Comparison of ENCODE assay signal across 32 cellular contexts in genomic region chr12:2058837-2059236, GRCh38. TPM values are rescaled to one million over a fixed set of nuclear protein-coding genes. Genes with fewer than 3 reads are reported as not detected.
DNase-seq lines count a peak whose midpoint lies in the region; ATAC-seq and TF ChIP-seq lines count a peak whose summit lies in the region.
"Had no signal": no experiment of that assay in that cellular context is flagged by ENCODE, and none has a peak within 500 bp of the region (broad histone marks: within the 10 kb centered on the region; RNA-seq: fewer than 3 reads in every experiment).

No MANE protein-coding gene starts in this region.

- H3K9me3 Mint-ChIP-seq in endodermal cell: no peaks in the 10 kb centered on the region
- H3K9me3 Mint-ChIP-seq in neural progenitor cell: no peaks in the 10 kb centered on the region
- H3K9me3 Mint-ChIP-seq: activated naive CD8-positive, alpha-beta T cell treated with anti-CD3 and anti-CD28 coated beads, Interleukin-2, amount 50 U/mL, for 24 hours; activated T-cell treated with anti-CD3 and anti-CD28 coated beads, Interleukin-2, amount 50 U/mL, for 72 hours; CD4-positive, alpha-beta T cell; dendritic cell treated with granulocyte-macrophage colony-stimulating factor and Interleukin-4, amounts not matched to agents 40 ng/mL and 50 ng/mL, for 4 days; immature natural killer cell; stimulated activated effector memory CD8-positive, alpha-beta T cell treated with anti-CD3 and anti-CD28 coated beads, Interleukin-12 subunit alpha, Interleukin-12 subunit beta, amount 100 ng/mL, for 72 hours had no signal

- 79 to 85% methylated on average over 4 to 6 of the region's 6 CpGs for WGBS in endodermal cell (ENCODE audit: insufficient coverage in 1 of 2, insufficient read length in 1 of 2), 2 experiments

- TF ChIP-seq POLR2A in uterus (IDR thresholded peaks at IDR 0.05): no peak

- H3K4me1 ChIP-seq in left ventricle myocardium inferior (peaks cover 96% of the 10 kb centered on the region), endodermal cell (ENCODE audit: control insufficient read depth, insufficient read depth, low read length) (no peaks in the 10 kb centered on the region), neural progenitor cell (peaks cover 3% of the 10 kb centered on the region), uterus (peaks cover 3 to 5% of the 10 kb centered on the region in 2 donors), PC-3 (ENCODE audit: insufficient read depth, low read length) (no peaks in the 10 kb centered on the region)
- H3K4me1 ChIP-seq: gastrocnemius medialis had no signal

- POLR2A ChIA-PET in PC-3 (lab: Charles Lee; ENCODE audit: unreplicated experiment): no interaction called here

- H3K4me1 Mint-ChIP-seq in endodermal cell (peaks cover 21% of the 10 kb centered on the region), neural progenitor cell (peaks cover 9% of the 10 kb centered on the region)

- H3K27me3 ChIP-seq in left ventricle myocardium inferior (ENCODE audit: low read depth) (no peaks in the 10 kb centered on the region), endodermal cell (ENCODE audit: control insufficient read depth, insufficient read depth, low read length, poor library complexity, severe bottlenecking) (peaks cover 32% of the 10 kb centered on the region), neural progenitor cell (peaks cover 34% of the 10 kb centered on the region), uterus (no peaks in the 10 kb centered on the region), PC-3 (ENCODE audit: low read length) (peaks cover 89% of the 10 kb centered on the region)
- H3K27me3 ChIP-seq: MG63 had no signal

- peaks cover 31% of the 10 kb centered on the region for H3K27me3 Mint-ChIP-seq in endodermal cell (ENCODE audit: insufficient read depth)
- peaks cover 24% of the 10 kb centered on the region for H3K27me3 Mint-ChIP-seq in neural progenitor cell (ENCODE audit: insufficient read depth, low read depth)

- intact Hi-C loops in left ventricle myocardium inferior (cut with micrococcal nuclease) (loop anchor here (10.0 kb wide), 2 partner anchors 226 to 526 kb away; no protein-coding TSS in a partner anchor), Right ventricle myocardium superior (cut with DNase I) (loop anchor here (10.0 kb wide), 3 partner anchors 116 to 526 kb away; no protein-coding TSS in a partner anchor), uterus (cut with DNase I; ENCODE audit: low total_unique reads) (loop anchor here (10.0 kb wide), 2 partner anchors 216 to 526 kb away; no protein-coding TSS in a partner anchor), PC-3 (cut with micrococcal nuclease) (no loop called here)

- DNase-seq in left ventricle myocardium inferior: no peak
- no peak for DNase-seq in Right ventricle myocardium superior
- peak; percentile 68 for DNase-seq in endodermal cell
- DNase-seq in neural progenitor cell (ENCODE audit: low spot score): peak; percentile 15
- no peak for DNase-seq in uterus
- DNase-seq in stimulated activated CD4-positive, alpha-beta T cell treated with anti-CD3 and anti-CD28 coated beads, Interleukin-12 subunit alpha, Interleukin-12 subunit beta, amount 100 ng/mL, for 4 hours: no peak
- DNase-seq in PC-3: no peak
- DNase-seq: activated CD4-positive, alpha-beta T cell treated with anti-CD3 and anti-CD28 coated beads, Interleukin-2, amount 50 U/mL, for 48 hours; activated CD4-positive, CD25-positive, alpha-beta regulatory T cell treated with anti-CD3 and anti-CD28 coated beads, Interleukin-2, amount 50 U/mL, for 72 hours; activated naive CD4-positive, alpha-beta T cell; activated naive CD8-positive, alpha-beta T cell treated with anti-CD3 and anti-CD28 coated beads, Interleukin-2, amount 50 U/mL, for 24 hours; activated T-cell treated with anti-CD3 and anti-CD28 coated beads, Interleukin-2, amount 50 U/mL, for 72 hours; CD4-positive, alpha-beta T cell; central memory CD4-positive, alpha-beta T cell; gastrocnemius medialis; hippocampal formation; immature natural killer cell; left colon; mammary epithelial cell; MG63; NCI-H1105 treated with DMSO at 0.1 percent for 48 hours; NCI-H187 treated with DMSO at 0.1 percent for 48 hours; NCI-H526 treated with DMSO at 0.1 percent for 48 hours; posterior cingulate gyrus; SHP77; stimulated activated CD4-positive, alpha-beta T cell treated with anti-CD3 and anti-CD28 coated beads, Interleukin-4, amount 100 ng/mL, for 24 hours; T-helper 2 cell had no signal

- H3K27ac ChIP-seq in left ventricle myocardium inferior (replicated peaks): peak overlapping the region; percentile 66
- H3K27ac ChIP-seq in endodermal cell (ENCODE audit: low read depth, low read length): no peak overlapping the region
- H3K27ac ChIP-seq in neural progenitor cell: no peak overlapping the region
- peak overlapping the region; percentile 57 to 97 for H3K27ac ChIP-seq in uterus
- H3K27ac ChIP-seq in PC-3 (ENCODE audit: low read length): no peak overlapping the region
- H3K27ac ChIP-seq: gastrocnemius medialis, KMS-11 had no signal

- BruUV-seq in PC-3 (replicated peaks; lab: Mats Ljungman, UMichigan): no TSS peak

- H3K9me3 ChIP-seq in left ventricle myocardium inferior (replicated peaks) (no peaks in the 10 kb centered on the region), endodermal cell (ENCODE audit: control insufficient read depth, low read length) (no peaks in the 10 kb centered on the region), neural progenitor cell (ENCODE audit: low read depth) (no peaks in the 10 kb centered on the region), uterus (no peaks in the 10 kb centered on the region), PC-3 (ENCODE audit: low read length) (no peaks in the 10 kb centered on the region)
- H3K9me3 ChIP-seq: gastrocnemius medialis, MG63 had no signal

- H3K79me2 ChIP-seq in neural progenitor cell (ENCODE audit: low read depth): no peaks in the 10 kb centered on the region
- no peaks in the 10 kb centered on the region for H3K79me2 ChIP-seq in PC-3 (ENCODE audit: low read length)

- H3K4me2 ChIP-seq in neural progenitor cell (no peak overlapping the region), PC-3 (ENCODE audit: low read length) (no peak overlapping the region)
- H3K4me2 ChIP-seq: KMS-11 had no signal

- no peak for ATAC-seq in Right ventricle myocardium superior (ENCODE audit: poor library complexity)
- ATAC-seq in HG03521 (IDR thresholded peaks at IDR 0.05; ENCODE audit: unreplicated experiment): no peak
- no peak for ATAC-seq in PC-3
- ATAC-seq: activated naive CD8-positive, alpha-beta T cell treated with anti-CD3 and anti-CD28 coated beads, Interleukin-2, amount 50 U/mL, for 24 hours; activated T-cell treated with anti-CD3 and anti-CD28 coated beads, Interleukin-2, amount 50 U/mL, for 72 hours; gastrocnemius medialis; left colon; sciatic nerve; stimulated activated effector memory CD8-positive, alpha-beta T cell treated with anti-CD3 and anti-CD28 coated beads, Interleukin-12 subunit alpha, Interleukin-12 subunit beta, amount 100 ng/mL, for 72 hours had no signal

- H3K4me3 Mint-ChIP-seq in endodermal cell (no peak overlapping the region), neural progenitor cell (no peak overlapping the region)
- H3K4me3 Mint-ChIP-seq: activated naive CD8-positive, alpha-beta T cell treated with anti-CD3 and anti-CD28 coated beads, Interleukin-2, amount 50 U/mL, for 24 hours; activated T-cell treated with anti-CD3 and anti-CD28 coated beads, Interleukin-2, amount 50 U/mL, for 72 hours; CD4-positive, alpha-beta T cell; dendritic cell treated with granulocyte-macrophage colony-stimulating factor and Interleukin-4, amounts not matched to agents 40 ng/mL and 50 ng/mL, for 4 days; immature natural killer cell; stimulated activated effector memory CD8-positive, alpha-beta T cell treated with anti-CD3 and anti-CD28 coated beads, Interleukin-12 subunit alpha, Interleukin-12 subunit beta, amount 100 ng/mL, for 72 hours had no signal

- H3K27ac Mint-ChIP-seq in endodermal cell (no peak overlapping the region), neural progenitor cell (no peak overlapping the region)
- H3K27ac Mint-ChIP-seq: activated naive CD8-positive, alpha-beta T cell treated with anti-CD3 and anti-CD28 coated beads, Interleukin-2, amount 50 U/mL, for 24 hours; activated T-cell treated with anti-CD3 and anti-CD28 coated beads, Interleukin-2, amount 50 U/mL, for 72 hours; CD4-positive, alpha-beta T cell; dendritic cell treated with granulocyte-macrophage colony-stimulating factor and Interleukin-4, amounts not matched to agents 40 ng/mL and 50 ng/mL, for 4 days; immature natural killer cell; stimulated activated effector memory CD8-positive, alpha-beta T cell treated with anti-CD3 and anti-CD28 coated beads, Interleukin-12 subunit alpha, Interleukin-12 subunit beta, amount 100 ng/mL, for 72 hours had no signal

- no peaks in the 10 kb centered on the region for H4K20me1 ChIP-seq in neural progenitor cell (ENCODE audit: low read depth)
- H4K20me1 ChIP-seq in PC-3 (ENCODE audit: low read length): no peaks in the 10 kb centered on the region

- H3F3A ChIP-seq in neural progenitor cell (ENCODE audit: low read depth) (peaks cover 5% of the 10 kb centered on the region), PC-3 (ENCODE audit: low read length, unreplicated experiment) (no peaks in the 10 kb centered on the region)

- H3K36me3 ChIP-seq in left ventricle myocardium inferior: peaks cover 8% of the 10 kb centered on the region
- H3K36me3 ChIP-seq in endodermal cell (ENCODE audit: control insufficient read depth, insufficient read depth, low read length): no peaks in the 10 kb centered on the region
- no peaks in the 10 kb centered on the region for H3K36me3 ChIP-seq in neural progenitor cell
- H3K36me3 ChIP-seq in uterus: no peaks in the 10 kb centered on the region
- no peaks in the 10 kb centered on the region for H3K36me3 ChIP-seq in PC-3 (ENCODE audit: low read depth, low read length)
- H3K36me3 ChIP-seq: gastrocnemius medialis, MG63 had no signal

- H3K36me3 Mint-ChIP-seq in endodermal cell (ENCODE audit: low read depth): no peaks in the 10 kb centered on the region
- H3K36me3 Mint-ChIP-seq in neural progenitor cell: no peaks in the 10 kb centered on the region
- H3K36me3 Mint-ChIP-seq: immature natural killer cell; stimulated activated effector memory CD8-positive, alpha-beta T cell treated with anti-CD3 and anti-CD28 coated beads, Interleukin-12 subunit alpha, Interleukin-12 subunit beta, amount 100 ng/mL, for 72 hours had no signal

- no peaks in the 10 kb centered on the region for H3K9me2 ChIP-seq in PC-3 (replicated peaks; ENCODE audit: low read length)

- H2AFZ ChIP-seq in neural progenitor cell (replicated peaks) (no peak overlapping the region), PC-3 (ENCODE audit: low read length) (no peak overlapping the region)

- CTCF ChIA-PET in PC-3 (lab: Charles Lee): no interaction called here

- TF ChIP-seq CTCF in left ventricle myocardium inferior (IDR thresholded peaks at IDR 0.05; ENCODE audit: borderline replicate concordance): no peak
- peak; percentile 77 for TF ChIP-seq CTCF in endodermal cell (conservative IDR thresholded peaks at IDR 0.05)
- no peak for TF ChIP-seq CTCF in neural progenitor cell (IDR thresholded peaks at IDR 0.05)
- TF ChIP-seq CTCF in uterus (IDR thresholded peaks at IDR 0.05): no peak
- TF ChIP-seq CTCF in PC-3 (conservative IDR thresholded peaks at IDR 0.05; ENCODE audit: low read depth, low read length): no peak

- H3K4me3 ChIP-seq in left ventricle myocardium inferior: no peak overlapping the region
- H3K4me3 ChIP-seq in endodermal cell (ENCODE audit: low read length): no peak overlapping the region
- H3K4me3 ChIP-seq in neural progenitor cell: no peak overlapping the region
- H3K4me3 ChIP-seq in uterus: no peak overlapping the region
- H3K4me3 ChIP-seq in PC-3 (ENCODE audit: low read length): no peak overlapping the region
- H3K4me3 ChIP-seq: gastrocnemius medialis, MG63 had no signal

- H3K9ac ChIP-seq in endodermal cell (ENCODE audit: extremely low read depth, low read length, poor library complexity, severe bottlenecking) (no peak overlapping the region), neural progenitor cell (no peak overlapping the region), PC-3 (ENCODE audit: low read length) (no peak overlapping the region)
- H3K9ac ChIP-seq: KMS-11 had no signal

RNA-seq across cellular contexts. Expression of gene CACNA1C, which starts 6.0 kb away (rescaled TPM):
- 137 TPM for total RNA-seq in left ventricle myocardium inferior
- 151 TPM for total RNA-seq in Right ventricle myocardium superior
- 1 to 10 TPM in 1 of 2 donors, under 1 TPM in 1; 0.86 to 6.3 TPM for total RNA-seq in endodermal cell
- 1.3 TPM for polyA plus RNA-seq in endodermal cell (2013, experiment 1 of 2)
- polyA plus RNA-seq in endodermal cell (2013, experiment 2 of 2): 2.6 TPM
- 1.2 and 2.7 TPM in 2 replicates for total RNA-seq in neural progenitor cell (ENCODE audit: low replicate concordance)
- 100 to 1,000 TPM in 1 of 4 donors, 10 to 100 TPM in 3; 15.9 to 121 (median 32.1) TPM for total RNA-seq in uterus
- not detected in 2 replicates for total RNA-seq in PC-3 (2014; rRNA removed)
- polyA plus RNA-seq: mammary epithelial cell had no signal

RNA-seq across cellular contexts. Expression of gene DCP1B, which starts 54.6 kb away (rescaled TPM):
- total RNA-seq in left ventricle myocardium inferior (1.7 TPM), Right ventricle myocardium superior (1.6 TPM), endodermal cell (10 to 100 TPM; 18.3 to 35.4 TPM), neural progenitor cell (ENCODE audit: low replicate concordance) (20.2 and 25.8 TPM in 2 replicates), uterus (10 to 100 TPM; 13.6 to 34.4 (median 20.7) TPM), PC-3 (2014; rRNA removed) (3.6 and 4.9 TPM in 2 replicates)
- polyA plus RNA-seq in endodermal cell (2013, experiment 1 of 2): 26.9 TPM
- polyA plus RNA-seq in endodermal cell (2013, experiment 2 of 2): 25.0 TPM

Comparison
In these comparisons a context has a peak if more than half of its experiments do, and no peak if none do; other contexts are left out.
1. DNase-seq: peak in endodermal cell (single experiment) and neural progenitor cell (single experiment); none in left ventricle myocardium inferior (single experiment), Right ventricle myocardium superior (single experiment), uterus (0 of 2), stimulated activated CD4-positive, alpha-beta T cell treated with anti-CD3 and anti-CD28 coated beads, Interleukin-12 subunit alpha, Interleukin-12 subunit beta, amount 100 ng/mL, for 4 hours (single experiment) and PC-3 (single experiment).
2. H3K27ac ChIP-seq: peak in left ventricle myocardium inferior (single experiment) and uterus (2 of 2); none in endodermal cell (single experiment), neural progenitor cell (single experiment) and PC-3 (single experiment).